12 cellular contexts compared by ENCODE assay signal in genomic region chr19:19532806-19533701, GRCh38. TPM values are rescaled to one million over a fixed set of nuclear protein-coding genes. Genes with fewer than 3 reads are reported as not detected.
DNase-seq lines count a peak whose midpoint lies in the region; ATAC-seq and TF ChIP-seq lines count a peak whose summit lies in the region.
"Had no signal": no experiment of that assay in that cellular context is flagged by ENCODE, and none has a peak within 500 bp of the region (broad histone marks: within the 10 kb centered on the region; RNA-seq: fewer than 3 reads in every experiment).

No MANE protein-coding gene starts in this region.

- no peak overlapping the region for H3K4me3 ChIP-seq in NT2/D1 (ENCODE audit: insufficient read length, low read depth)
- H3K4me3 ChIP-seq in gastroesophageal sphincter = no peak overlapping the region

- TF ChIP-seq EP300 in gastroesophageal sphincter (IDR thresholded peaks at IDR 0.05) = no peak

- H3K9me3 Mint-ChIP-seq in stimulated activated naive CD8-positive, alpha-beta T cell treated with anti-CD3 and anti-CD28 coated beads, Interleukin-15, amount 100 ng/mL, for 72 hours = no peaks in the 10 kb centered on the region
- no peaks in the 10 kb centered on the region for H3K9me3 Mint-ChIP-seq in stimulated activated naive B cell treated with anti-CD40 and anti-IgM and Interleukin-4, amounts not matched to agents 10 μg/mL and 1 μg/mL and 100 μg/mL, for 72 hours
- no peaks in the 10 kb centered on the region for H3K9me3 Mint-ChIP-seq in endothelial cell (ENCODE audit: unreplicated experiment)

- no peak for TF ChIP-seq POLR2A in gastroesophageal sphincter (IDR thresholded peaks at IDR 0.05)

- no peak overlapping the region for H3K27ac Mint-ChIP-seq in stimulated activated naive CD8-positive, alpha-beta T cell treated with anti-CD3 and anti-CD28 coated beads, Interleukin-15, amount 100 ng/mL, for 72 hours
- peak overlapping the region; percentile 9 for H3K27ac Mint-ChIP-seq in stimulated activated naive B cell treated with anti-CD40 and anti-IgM and Interleukin-4, amounts not matched to agents 10 μg/mL and 1 μg/mL and 100 μg/mL, for 72 hours
- H3K27ac Mint-ChIP-seq in endothelial cell (ENCODE audit: unreplicated experiment) = no peak overlapping the region

- peaks cover 28% of the 10 kb centered on the region for H3K4me1 Mint-ChIP-seq in stimulated activated naive CD8-positive, alpha-beta T cell treated with anti-CD3 and anti-CD28 coated beads, Interleukin-15, amount 100 ng/mL, for 72 hours
- peaks cover 7 to 10% of the 10 kb centered on the region in 2 donors for H3K4me1 Mint-ChIP-seq in stimulated activated naive B cell treated with anti-CD40 and anti-IgM and Interleukin-4, amounts not matched to agents 10 μg/mL and 1 μg/mL and 100 μg/mL, for 72 hours
- peaks cover 2% of the 10 kb centered on the region for H3K4me1 Mint-ChIP-seq in endothelial cell (ENCODE audit: unreplicated experiment)

- H3K9me3 ChIP-seq in NT2/D1 (ENCODE audit: insufficient read depth, low read length) (no peaks in the 10 kb centered on the region), gastroesophageal sphincter (no peaks in the 10 kb centered on the region)
- H3K9me3 ChIP-seq: BE2C had no signal

- H3K36me3 ChIP-seq in NT2/D1 (ENCODE audit: insufficient read depth, insufficient read length, low read length) (peaks cover 48% of the 10 kb centered on the region), gastroesophageal sphincter (peaks cover 0 to 18% of the 10 kb centered on the region in 2 donors)

- TF ChIP-seq CTCF in gastroesophageal sphincter (IDR thresholded peaks at IDR 0.05) (no peak), endothelial cell (IDR thresholded peaks at IDR 0.05; ENCODE audit: unreplicated experiment) (no peak)

- peaks cover 32 to 35% of the 10 kb centered on the region in 2 donors for H3K36me3 Mint-ChIP-seq in stimulated activated naive B cell treated with anti-CD40 and anti-IgM and Interleukin-4, amounts not matched to agents 10 μg/mL and 1 μg/mL and 100 μg/mL, for 72 hours
- peaks cover 7% of the 10 kb centered on the region for H3K36me3 Mint-ChIP-seq in endothelial cell (ENCODE audit: low read depth, unreplicated experiment)

- H3K4me1 ChIP-seq in NT2/D1 (ENCODE audit: insufficient read depth, insufficient read length) (peaks cover 33% of the 10 kb centered on the region), gastroesophageal sphincter (peaks cover 0 to 36% (median 2%) of the 10 kb centered on the region in 3 donors)

- H3K27me3 ChIP-seq in NT2/D1 (ENCODE audit: insufficient read depth, insufficient read length) (no peaks in the 10 kb centered on the region), gastroesophageal sphincter (peaks cover 8% of the 10 kb centered on the region)

- H3K9ac ChIP-seq in NT2/D1 (ENCODE audit: insufficient read length, low read depth) = peak overlapping the region; percentile 63
- H3K9ac ChIP-seq: KMS-11 had no signal

- peaks cover 9% of the 10 kb centered on the region for H3K27me3 Mint-ChIP-seq in stimulated activated naive CD8-positive, alpha-beta T cell treated with anti-CD3 and anti-CD28 coated beads, Interleukin-15, amount 100 ng/mL, for 72 hours
- H3K27me3 Mint-ChIP-seq in stimulated activated naive B cell treated with anti-CD40 and anti-IgM and Interleukin-4, amounts not matched to agents 10 μg/mL and 1 μg/mL and 100 μg/mL, for 72 hours = peaks cover 9 to 12% of the 10 kb centered on the region in 2 donors
- H3K27me3 Mint-ChIP-seq in endothelial cell (ENCODE audit: unreplicated experiment) = peaks cover 25% of the 10 kb centered on the region

- H3K4me3 Mint-ChIP-seq in stimulated activated naive CD8-positive, alpha-beta T cell treated with anti-CD3 and anti-CD28 coated beads, Interleukin-15, amount 100 ng/mL, for 72 hours = no peak overlapping the region
- H3K4me3 Mint-ChIP-seq in stimulated activated naive B cell treated with anti-CD40 and anti-IgM and Interleukin-4, amounts not matched to agents 10 μg/mL and 1 μg/mL and 100 μg/mL, for 72 hours = no peak overlapping the region
- H3K4me3 Mint-ChIP-seq in endothelial cell (ENCODE audit: unreplicated experiment) = no peak overlapping the region

- DNase-seq in stimulated activated naive CD8-positive, alpha-beta T cell treated with anti-CD3 and anti-CD28 coated beads, Interleukin-15, amount 100 ng/mL, for 72 hours = no peak
- DNase-seq in stimulated activated naive CD8-positive, alpha-beta T cell treated with anti-CD3 and anti-CD28 coated beads, Interleukin-15, Interleukin-2, amounts not matched to agents 100 U/mL and 50 U/mL, for 24 hours = no peak
- DNase-seq in NT2/D1 (ENCODE audit: low read depth, low spot score) (no peak), endothelial cell (ENCODE audit: low spot score) (no peak), dedifferentiated amniotic fluid mesenchymal stem cell (ENCODE audit: extremely low spot score) (no peak)
- DNase-seq in stimulated activated naive B cell treated with anti-CD40 and anti-IgM and Interleukin-4, amounts not matched to agents 10 μg/mL and 1 μg/mL and 100 μg/mL, for 72 hours = no peak

- ATAC-seq in stimulated activated naive CD8-positive, alpha-beta T cell treated with anti-CD3 and anti-CD28 coated beads, Interleukin-15, amount 100 ng/mL, for 72 hours = peak; percentile 7
- no peak for ATAC-seq in stimulated activated naive CD8-positive, alpha-beta T cell treated with anti-CD3 and anti-CD28 coated beads, Interleukin-15, Interleukin-2, amounts not matched to agents 100 U/mL and 50 U/mL, for 24 hours
- ATAC-seq in gastroesophageal sphincter (peak; percentile 1), GM21529 (IDR thresholded peaks at IDR 0.05; ENCODE audit: unreplicated experiment) (no peak)
- ATAC-seq in stimulated activated naive B cell treated with anti-CD40 and anti-IgM and Interleukin-4, amounts not matched to agents 10 μg/mL and 1 μg/mL and 100 μg/mL, for 72 hours (replicated peaks) = peak; percentile 2 to 8

- H3K27ac ChIP-seq in gastroesophageal sphincter = no peak overlapping the region
- H3K27ac ChIP-seq: HL-60, KMS-11 had no signal

- 56% methylated on average over 7 to 11 of the region's 14 CpGs for WGBS in gastroesophageal sphincter (ENCODE audit: low coverage in 1 of 2), 2 donors

RNA-seq across cellular contexts. Expression of gene YJEFN3, which starts 4.3 kb away (rescaled TPM):
- total RNA-seq in gastroesophageal sphincter (1 to 10 TPM in 2 of 4 donors, under 1 TPM in 2; 0.45 to 1.4 (median 0.96) TPM), endothelial cell (ENCODE audit: unreplicated experiment) (5.2 TPM)

RNA-seq across cellular contexts. Expression of gene CILP2, which starts 5.0 kb away (rescaled TPM):
- total RNA-seq in gastroesophageal sphincter = under 1 TPM in 2 of 4 donors, not detected in 2; 0.19 to 0.27 TPM
- 0.23 TPM for total RNA-seq in endothelial cell (ENCODE audit: unreplicated experiment)
- total RNA-seq: SK-MEL-5 had no signal

RNA-seq across cellular contexts. Expression of gene NDUFA13, which starts 17.0 kb away (rescaled TPM):
- 100 to 1,000 TPM in 1 of 4 donors, 10 to 100 TPM in 3; 41.6 to 113 (median 71.4) TPM for total RNA-seq in gastroesophageal sphincter
- total RNA-seq in endothelial cell (ENCODE audit: unreplicated experiment) = 278 TPM

RNA-seq across cellular contexts. Expression of gene TSSK6, which starts 17.7 kb away (rescaled TPM):
- 1 to 10 TPM in 2 of 4 donors, under 1 TPM in 2; 0.40 to 3.3 (median 0.92) TPM for total RNA-seq in gastroesophageal sphincter
- 2.7 TPM for total RNA-seq in endothelial cell (ENCODE audit: unreplicated experiment)

Comparison
In these comparisons a context has a peak if more than half of its experiments do, and no peak if none do; other contexts are left out.
1. ATAC-seq: peak in stimulated activated naive CD8-positive, alpha-beta T cell treated with anti-CD3 and anti-CD28 coated beads, Interleukin-15, amount 100 ng/mL, for 72 hours (single experiment), gastroesophageal sphincter (single experiment) and stimulated activated naive B cell treated with anti-CD40 and anti-IgM and Interleukin-4, amounts not matched to agents 10 μg/mL and 1 μg/mL and 100 μg/mL, for 72 hours (2 of 2); none in stimulated activated naive CD8-positive, alpha-beta T cell treated with anti-CD3 and anti-CD28 coated beads, Interleukin-15, Interleukin-2, amounts not matched to agents 100 U/mL and 50 U/mL, for 24 hours (single experiment) and GM21529 (single experiment).